Comparison of ENCODE assay signal across 8 cellular contexts in the genomic region with DNA sequence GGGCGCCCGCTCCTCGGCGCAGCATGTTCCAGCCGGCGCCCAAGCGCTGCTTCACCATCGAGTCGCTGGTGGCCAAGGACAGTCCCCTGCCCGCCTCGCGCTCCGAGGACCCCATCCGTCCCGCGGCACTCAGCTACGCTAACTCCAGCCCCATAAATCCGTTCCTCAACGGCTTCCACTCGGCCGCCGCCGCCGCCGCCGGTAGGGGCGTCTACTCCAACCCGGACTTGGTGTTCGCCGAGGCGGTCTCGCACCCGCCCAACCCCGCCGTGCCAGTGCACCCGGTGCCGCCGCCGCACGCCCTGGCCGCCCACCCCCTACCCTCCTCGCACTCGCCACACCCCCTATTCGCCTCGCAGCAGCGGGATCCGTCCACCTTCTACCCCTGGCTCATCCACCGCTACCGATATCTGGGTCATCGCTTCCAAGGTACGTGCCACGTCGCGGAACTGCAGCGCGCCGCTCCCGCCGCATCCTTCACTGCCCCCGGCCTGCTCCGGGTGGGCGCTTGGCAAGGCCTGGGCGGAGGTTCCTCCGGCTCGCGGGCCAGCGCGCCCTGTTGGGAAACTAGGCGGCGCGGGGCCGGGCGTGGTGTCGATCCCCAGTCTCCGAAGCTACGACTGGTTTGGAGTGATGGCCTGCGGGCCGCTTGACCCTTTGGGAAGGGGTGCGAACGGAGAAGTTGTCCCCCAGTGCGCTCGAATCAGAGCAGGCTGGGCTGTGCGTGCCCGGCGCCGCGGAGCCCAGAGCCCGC. TPM values are rescaled to one million over a fixed set of nuclear protein-coding genes. Genes with fewer than 3 reads are reported as not detected.
A peak's percentile ranks its signal among the peaks of the same experiment; 100 is the strongest.
DNase-seq lines count a peak whose midpoint lies in the region; ATAC-seq and TF ChIP-seq lines count a peak whose summit lies in the region.
"Had no signal": no experiment of that assay in that cellular context is flagged by ENCODE, and none has a peak within 500 bp of the region (broad histone marks: within the 10 kb centered on the region; RNA-seq: fewer than 3 reads in every experiment).

No MANE protein-coding gene starts in this region.

- H3K27ac Mint-ChIP-seq in H9 (no peak overlapping the region), WTC11 (no peak overlapping the region)

- intact Hi-C loops in right cardiac atrium (cut with DNase I) = loop anchor here in 1 of 4 donors (5.0 kb wide), 1 partner anchor 699 kb away; no protein-coding TSS in a partner anchor

- H4K91ac ChIP-seq in H9 (ENCODE audit: insufficient read length, low read depth, low read length) = no peak overlapping the region

- CTCF ChIA-PET in WTC11 (lab: Charles Lee) = interaction anchor here (1.4 to 2.7 kb wide), 3 partner anchors 12 to 101 kb away, joined by 3 to 16 read pairs (median 9); no protein-coding TSS in a partner anchor

- H3K23ac ChIP-seq in H9 (ENCODE audit: insufficient read length, low read depth, low read length) = no peak overlapping the region

- H3K14ac ChIP-seq in H9 (ENCODE audit: insufficient read depth, low read length) = no peak overlapping the region

- no peak overlapping the region for H2BK20ac ChIP-seq in H9 (ENCODE audit: low read depth, low read length, poor library complexity, severe bottlenecking)

- H4K5ac ChIP-seq in H9 (ENCODE audit: insufficient read length, low read depth, low read length) = no peak overlapping the region

- H3K9ac ChIP-seq in H9 (ENCODE audit: extremely low read depth, insufficient read length, low read length) = no peak overlapping the region

- peak overlapping the region; percentile 48 for H3K4me2 ChIP-seq in H9 (ENCODE audit: insufficient read depth, insufficient read length, low read length)

- no peaks in the 10 kb centered on the region for H4K20me1 ChIP-seq in H9 (ENCODE audit: control insufficient read depth, insufficient read depth, insufficient read length)

- no peak overlapping the region for H2BK12ac ChIP-seq in H9 (ENCODE audit: insufficient read length, low read depth, low read length)

- H3K9me3 ChIP-seq in H9 (ENCODE audit: control insufficient read depth, low read depth, low read length) = no peaks in the 10 kb centered on the region
- H3K9me3 ChIP-seq in right cardiac atrium (ENCODE audit: control insufficient read depth, low read length) = no peaks in the 10 kb centered on the region

- ATAC-seq in WTC11 (peak; percentile 3), right cardiac atrium (peak; percentile 11 to 34), GM19351 (IDR thresholded peaks at IDR 0.05; ENCODE audit: unreplicated experiment) (no peak)
- ATAC-seq in stimulated activated naive CD8-positive, alpha-beta T cell treated with anti-CD3 and anti-CD28 coated beads, Interleukin-15, Interleukin-2, amounts not matched to agents 100 U/mL and 50 U/mL, for 24 hours = no peak

- peaks cover 8% of the 10 kb centered on the region for H3K23me2 ChIP-seq in H9 (ENCODE audit: insufficient read length, low read depth, low read length, poor library complexity, severe bottlenecking)

- H2BK5ac ChIP-seq in H9 (ENCODE audit: insufficient read length, low read length) = no peak overlapping the region

- H3K4me3 Mint-ChIP-seq in H9 = peak overlapping the region; percentile 47 to 76
- H3K4me3 Mint-ChIP-seq in WTC11 = peak overlapping the region; percentile 68

- peak overlapping the region; percentile 39 for H3K4me3 ChIP-seq in right cardiac atrium (ENCODE audit: low read length)

- DNase-seq in H9 (peak; percentile 71), WTC11 (ENCODE audit: low spot score) (peak; percentile 73), right cardiac atrium (peak in 2 of 3 donors; percentile 72 to 75), NCI-H2029 treated with DMSO at 0.1 percent for 48 hours (lab: John Stamatoyannopoulos, UW) (no peak), SHP77 (lab: John Stamatoyannopoulos, UW) (no peak)
- DNase-seq in stimulated activated naive CD8-positive, alpha-beta T cell treated with anti-CD3 and anti-CD28 coated beads, Interleukin-15, Interleukin-2, amounts not matched to agents 100 U/mL and 50 U/mL, for 24 hours = peak; percentile 52

- H3K9me3 Mint-ChIP-seq in H9 (peaks cover 1 to 12% of the 10 kb centered on the region in 2 experiments; a peak in 2 of 5 replicates), WTC11 (no peaks in the 10 kb centered on the region)

- no peak overlapping the region for H2AK5ac ChIP-seq in H9 (ENCODE audit: insufficient read length, low read length)

- no peak overlapping the region for H2BK120ac ChIP-seq in H9 (ENCODE audit: low read depth, low read length, poor library complexity, severe bottlenecking)

- H3K79me1 ChIP-seq in H9 (ENCODE audit: insufficient read depth, low read depth, low read length, poor library complexity, severe bottlenecking) = no peaks in the 10 kb centered on the region

- no peak overlapping the region for H3K27ac ChIP-seq in H9 (ENCODE audit: insufficient read length, low read depth, low read length)
- H3K27ac ChIP-seq in right cardiac atrium (ENCODE audit: low read length) = no peak overlapping the region

- no peak overlapping the region for H3K18ac ChIP-seq in H9 (ENCODE audit: insufficient read length, low read depth, low read length)

- no peak overlapping the region for H4K8ac ChIP-seq in H9 (replicated peaks; ENCODE audit: insufficient read length, low read depth, low read length)

- H3K36me3 Mint-ChIP-seq in H9 (ENCODE audit: insufficient read depth in 1 of 3, low read depth in 3 of 3) = no peaks in the 10 kb centered on the region; a peak in 1 of 7 replicates
- H3K36me3 Mint-ChIP-seq in WTC11 = no peaks in the 10 kb centered on the region

- POLR2A ChIA-PET in WTC11 (lab: Charles Lee) = interaction anchor here (0.6 kb wide), 2 partner anchors 39 to 172 kb away, joined by 3 to 9 read pairs; no protein-coding TSS in a partner anchor

- TF ChIP-seq CTCF in H9 (conservative IDR thresholded peaks at IDR 0.05) = peak; percentile 48
- TF ChIP-seq CTCF in WTC11 (IDR thresholded peaks at IDR 0.05) = no peak

- no peak overlapping the region for H2BK15ac ChIP-seq in H9 (ENCODE audit: low read depth, low read length)

- no peak overlapping the region for H3K56ac ChIP-seq in H9 (ENCODE audit: insufficient read length, low read depth, low read length)

- no peak overlapping the region for H3K4ac ChIP-seq in H9 (ENCODE audit: low read depth, low read length)

- no peaks in the 10 kb centered on the region for H3K79me2 ChIP-seq in H9 (ENCODE audit: insufficient read depth, low read length)

- H3K27me3 ChIP-seq in H9 (ENCODE audit: insufficient read depth, low read length) = peaks cover 89% of the 10 kb centered on the region
- H3K27me3 ChIP-seq in right cardiac atrium (ENCODE audit: control insufficient read depth, insufficient read depth) = no peaks in the 10 kb centered on the region

- H3K4me1 ChIP-seq in H9 (ENCODE audit: insufficient read depth, low read length) (no peaks in the 10 kb centered on the region), right cardiac atrium (ENCODE audit: control insufficient read depth, insufficient read depth, low read length) (no peaks in the 10 kb centered on the region)

- no CpG with 5 or more reads among the region's 88 CpGs for WGBS in H9 (ENCODE audit: extremely low coverage, insufficient read length, low lambda C conversion rate)
- WGBS in right cardiac atrium = 2% methylated on average over 88 of the region's 88 CpGs

- H3K27me3 Mint-ChIP-seq in H9 (ENCODE audit: low read depth) (peaks cover 99% of the 10 kb centered on the region), WTC11 (ENCODE audit: low read depth) (peaks cover 99% of the 10 kb centered on the region)

- no peak overlapping the region for H2AFZ ChIP-seq in H9 (ENCODE audit: low read length)

- no peak overlapping the region for H3T11ph ChIP-seq in H9 (ENCODE audit: low read length)

- H3K4me1 Mint-ChIP-seq in H9 = peaks cover 29 to 54% of the 10 kb centered on the region in 2 experiments
- H3K4me1 Mint-ChIP-seq in WTC11 = peaks cover 50% of the 10 kb centered on the region

TF ChIP-seq in WTC11, 78 proteins besides CTCF, POLR2A, EP300 and RAD21:
- peak; percentile 54 for TF ChIP-seq PRDM15 (CRISPR knock-in tag; IDR thresholded peaks at IDR 0.05)
- TF ChIP-seq ZNF423 (CRISPR knock-in tag; IDR thresholded peaks at IDR 0.05) = no peak
- TF ChIP-seq ZNF219 (CRISPR knock-in tag; IDR thresholded peaks at IDR 0.05; ENCODE audit: borderline replicate concordance) = no peak

RNA-seq across cellular contexts. Expression of gene EMX2, which starts 0.9 kb away (rescaled TPM):
- not detected in 2 replicates for total RNA-seq in H9 (2021)
- total RNA-seq in WTC11 (2021) = not detected in 3 replicates
- total RNA-seq in right cardiac atrium = 1 to 10 TPM in 1 of 4 donors, under 1 TPM in 3; 0.22 to 1.2 (median 0.82) TPM
- polyA plus RNA-seq in right cardiac atrium = 1.00 TPM
- total RNA-seq: lung microvascular endothelial cell had no signal

Comparison
In these comparisons a context has a peak if more than half of its experiments do, and no peak if none do; other contexts are left out.
1. DNase-seq: peak in H9 (single experiment), WTC11 (single experiment), right cardiac atrium (2 of 3) and stimulated activated naive CD8-positive, alpha-beta T cell treated with anti-CD3 and anti-CD28 coated beads, Interleukin-15, Interleukin-2, amounts not matched to agents 100 U/mL and 50 U/mL, for 24 hours (single experiment); none in NCI-H2029 treated with DMSO at 0.1 percent for 48 hours (single experiment) and SHP77 (0 of 2).
2. ATAC-seq: peak in WTC11 (single experiment) and right cardiac atrium (2 of 2); none in stimulated activated naive CD8-positive, alpha-beta T cell treated with anti-CD3 and anti-CD28 coated beads, Interleukin-15, Interleukin-2, amounts not matched to agents 100 U/mL and 50 U/mL, for 24 hours (single experiment) and GM19351 (single experiment).